In genomic region chr17:80225230-80225629, GRCh38 we compare ENCODE assay signal across 21 cellular contexts. TPM values are rescaled to one million over a fixed set of nuclear protein-coding genes. Genes with fewer than 3 reads are reported as not detected.
DNase-seq lines count a peak whose midpoint lies in the region; TF ChIP-seq lines count a peak whose summit lies in the region.
"Had no signal": no experiment of that assay in that cellular context is flagged by ENCODE, and none has a peak within 500 bp of the region (broad histone marks: within the 10 kb centered on the region; RNA-seq: fewer than 3 reads in every experiment).

No MANE protein-coding gene starts in this region.

- peaks cover 13% of the 10 kb centered on the region; the same call in 1 of the 2 replicates for H3K4me1 ChIP-seq in HUES48 (ENCODE audit: control insufficient read depth, insufficient read depth, low read length)
- H3K4me1 ChIP-seq in endodermal cell (ENCODE audit: control insufficient read depth, insufficient read depth, low read length) = no peaks in the 10 kb centered on the region
- peaks cover 15% of the 10 kb centered on the region for H3K4me1 ChIP-seq in neural progenitor cell
- H3K4me1 ChIP-seq: SJCRH30 had no signal

- no peaks in the 10 kb centered on the region for H3K27me3 ChIP-seq in H7 (ENCODE audit: control insufficient read depth, insufficient read depth, low read length)
- H3K27me3 ChIP-seq in HUES48 (ENCODE audit: control insufficient read depth, insufficient read depth, low read length) = no peaks in the 10 kb centered on the region
- no peaks in the 10 kb centered on the region for H3K27me3 ChIP-seq in endodermal cell (ENCODE audit: control insufficient read depth, insufficient read depth, low read length, poor library complexity, severe bottlenecking)
- no peaks in the 10 kb centered on the region for H3K27me3 ChIP-seq in neural progenitor cell
- H3K27me3 ChIP-seq: Peyer's patch, SJCRH30 had no signal

- H3K9me3 Mint-ChIP-seq in endodermal cell = peaks cover 2% of the 10 kb centered on the region
- H3K9me3 Mint-ChIP-seq in neural progenitor cell = no peaks in the 10 kb centered on the region
- H3K9me3 Mint-ChIP-seq in activated CD4-positive, alpha-beta T cell treated with anti-CD3 and anti-CD28 coated beads, Interleukin-2, amount 10 ng/mL, durations not matched to agents 7 days and 5 days = no peaks in the 10 kb centered on the region
- H3K9me3 Mint-ChIP-seq: CD4-positive, alpha-beta T cell had no signal

- H2AFZ ChIP-seq in neural progenitor cell (replicated peaks) = no peak overlapping the region
- H2AFZ ChIP-seq: GM23248 had no signal

- POLR2A ChIA-PET in activated CD4-positive, alpha-beta T cell treated with anti-CD3 and anti-CD28 coated beads, Interleukin-2, amount 10 ng/mL, durations not matched to agents 7 days and 5 days (lab: Charles Lee) = no interaction called here

- H3K4me1 Mint-ChIP-seq in endodermal cell (peaks cover 13% of the 10 kb centered on the region), neural progenitor cell (peaks cover 30% of the 10 kb centered on the region)
- peaks cover 3% of the 10 kb centered on the region for H3K4me1 Mint-ChIP-seq in activated CD4-positive, alpha-beta T cell treated with anti-CD3 and anti-CD28 coated beads, Interleukin-2, amount 10 ng/mL, durations not matched to agents 7 days and 5 days

- peak overlapping the region; percentile 12 for H3K27ac ChIP-seq in HUES48 (ENCODE audit: low read depth, low read length)
- no peak overlapping the region for H3K27ac ChIP-seq in endodermal cell (ENCODE audit: low read depth, low read length)
- no peak overlapping the region for H3K27ac ChIP-seq in neural progenitor cell
- H3K27ac ChIP-seq: GM23248, Peyer's patch, SJCRH30 had no signal

- 82 to 94% methylated on average over 3 to 6 of the region's 6 CpGs for WGBS in endodermal cell (ENCODE audit: insufficient coverage in 1 of 2, insufficient read length in 1 of 2), 2 experiments

- peaks cover 1% of the 10 kb centered on the region; the same call in 1 of the 2 replicates for H3K36me3 ChIP-seq in H7 (replicated peaks; ENCODE audit: control insufficient read depth, insufficient read depth, low read length)
- H3K36me3 ChIP-seq in HUES48 (ENCODE audit: control insufficient read depth, insufficient read depth, low read length) = 0 out of 2 replicates have a peak, but pooled peaks cover 8% of the 10 kb centered on the region
- H3K36me3 ChIP-seq in endodermal cell (ENCODE audit: control insufficient read depth, insufficient read depth, low read length) = peaks cover 42% of the 10 kb centered on the region
- H3K36me3 ChIP-seq in neural progenitor cell = no peaks in the 10 kb centered on the region
- H3K36me3 ChIP-seq: Peyer's patch, SJCRH30 had no signal

- H3K4me3 ChIP-seq in H7 (ENCODE audit: insufficient read depth, low read depth, low read length) (no peak overlapping the region), HUES48 (ENCODE audit: low read depth, low read length) (no peak overlapping the region), endodermal cell (ENCODE audit: low read length) (no peak overlapping the region), neural progenitor cell (no peak overlapping the region)
- H3K4me3 ChIP-seq: GM23248, Peyer's patch, SJCRH30 had no signal

- peaks cover 4% of the 10 kb centered on the region for H4K20me1 ChIP-seq in neural progenitor cell (ENCODE audit: low read depth)

- CTCF ChIA-PET in activated CD4-positive, alpha-beta T cell treated with anti-CD3 and anti-CD28 coated beads, Interleukin-2, amount 10 ng/mL, durations not matched to agents 7 days and 5 days (lab: Charles Lee) = interaction anchor here (0.6 to 2.2 kb wide), 4 partner anchors 10 to 124 kb away, joined by 3 to 9 read pairs (median 3); partner anchors contain the start of gene GAA

- H3K27ac Mint-ChIP-seq in endodermal cell = no peak overlapping the region
- no peak overlapping the region for H3K27ac Mint-ChIP-seq in neural progenitor cell
- H3K27ac Mint-ChIP-seq in activated CD4-positive, alpha-beta T cell treated with anti-CD3 and anti-CD28 coated beads, Interleukin-2, amount 10 ng/mL, durations not matched to agents 7 days and 5 days = no peak overlapping the region
- H3K27ac Mint-ChIP-seq: CD4-positive, alpha-beta T cell had no signal

- peaks cover 3% of the 10 kb centered on the region for H3F3A ChIP-seq in neural progenitor cell (ENCODE audit: low read depth)

- H3K27me3 Mint-ChIP-seq in endodermal cell (ENCODE audit: insufficient read depth) (no peaks in the 10 kb centered on the region), neural progenitor cell (ENCODE audit: insufficient read depth, low read depth) (peaks cover 5% of the 10 kb centered on the region)
- no peaks in the 10 kb centered on the region for H3K27me3 Mint-ChIP-seq in activated CD4-positive, alpha-beta T cell treated with anti-CD3 and anti-CD28 coated beads, Interleukin-2, amount 10 ng/mL, durations not matched to agents 7 days and 5 days
- H3K27me3 Mint-ChIP-seq: CD4-positive, alpha-beta T cell had no signal

- peaks cover 15% of the 10 kb centered on the region for H3K79me2 ChIP-seq in neural progenitor cell (ENCODE audit: low read depth)

- H3K36me3 Mint-ChIP-seq in endodermal cell (ENCODE audit: low read depth) = peaks cover 40% of the 10 kb centered on the region
- H3K36me3 Mint-ChIP-seq in neural progenitor cell = peaks cover 8% of the 10 kb centered on the region
- no peaks in the 10 kb centered on the region for H3K36me3 Mint-ChIP-seq in activated CD4-positive, alpha-beta T cell treated with anti-CD3 and anti-CD28 coated beads, Interleukin-2, amount 10 ng/mL, durations not matched to agents 7 days and 5 days (ENCODE audit: low read depth)

- H3K9me3 ChIP-seq in HUES48 (ENCODE audit: control insufficient read depth, insufficient read depth, low read length) (no peaks in the 10 kb centered on the region), endodermal cell (ENCODE audit: control insufficient read depth, low read length) (no peaks in the 10 kb centered on the region), neural progenitor cell (ENCODE audit: low read depth) (no peaks in the 10 kb centered on the region)
- H3K9me3 ChIP-seq: Peyer's patch, SJCRH30 had no signal

- DNase-seq in H7 (peak; percentile 83), endodermal cell (peak; percentile 77), neural progenitor cell (ENCODE audit: low spot score) (peak; percentile 22), C1 segment of cervical spinal cord (lab: John Stamatoyannopoulos, UW) (no peak)
- no peak for DNase-seq in activated CD4-positive, alpha-beta T cell treated with anti-CD3 and anti-CD28 coated beads, Interleukin-2, amount 10 ng/mL, durations not matched to agents 7 days and 5 days
- no peak for DNase-seq in activated CD4-positive, alpha-beta T cell treated with anti-CD3 and anti-CD28 coated beads, Interleukin-2, amount 50 U/mL, for 1 hour
- DNase-seq: CD4-positive, alpha-beta T cell; COR-L47; DMS79; GM23248; IMR-90; NCI-H1105 treated with DMSO at 0.1 percent for 48 hours; NCI-H2029 treated with DMSO at 0.1 percent for 48 hours; NCI-H345; NCI-H524; NCI-H82; Peyer's patch; SJCRH30 had no signal

- no peak overlapping the region for H3K4me2 ChIP-seq in neural progenitor cell

- H3K4me3 Mint-ChIP-seq in endodermal cell = no peak overlapping the region
- no peak overlapping the region for H3K4me3 Mint-ChIP-seq in neural progenitor cell
- no peak overlapping the region for H3K4me3 Mint-ChIP-seq in activated CD4-positive, alpha-beta T cell treated with anti-CD3 and anti-CD28 coated beads, Interleukin-2, amount 10 ng/mL, durations not matched to agents 7 days and 5 days
- H3K4me3 Mint-ChIP-seq: CD4-positive, alpha-beta T cell had no signal

- H3K9ac ChIP-seq in HUES48 (ENCODE audit: low read depth, low read length) (no peak overlapping the region), endodermal cell (ENCODE audit: extremely low read depth, low read length, poor library complexity, severe bottlenecking) (no peak overlapping the region), neural progenitor cell (no peak overlapping the region)
- H3K9ac ChIP-seq: GM23248 had no signal

- no peak for TF ChIP-seq CTCF in endodermal cell (conservative IDR thresholded peaks at IDR 0.05)
- no peak for TF ChIP-seq CTCF in neural progenitor cell (IDR thresholded peaks at IDR 0.05)

RNA-seq across cellular contexts. Expression of gene SLC26A11, which starts 5.0 kb away (rescaled TPM):
- total RNA-seq in H7 (2014; rRNA removed; shearing (Covaris generic)) = 19.4 and 20.6 TPM in 2 replicates
- total RNA-seq in endodermal cell = 10 to 100 TPM; 43.7 to 48.2 TPM
- 25.4 TPM for polyA plus RNA-seq in endodermal cell (2013, experiment 1 of 2)
- polyA plus RNA-seq in endodermal cell (2013, experiment 2 of 2) = 25.1 TPM
- total RNA-seq in neural progenitor cell (ENCODE audit: low replicate concordance) = 7.9 and 24.1 TPM in 2 replicates
- total RNA-seq in activated CD4-positive, alpha-beta T cell treated with anti-CD3 and anti-CD28 coated beads, Interleukin-2, amount 10 ng/mL, durations not matched to agents 7 days and 5 days = 1 to 10 TPM; 5.9 to 6.1 TPM

RNA-seq across cellular contexts. Expression of gene SGSH, which starts 5.1 kb away (rescaled TPM):
- total RNA-seq in H7 (2014; rRNA removed; shearing (Covaris generic)) = 10.2 and 12.5 TPM in 2 replicates
- total RNA-seq in endodermal cell (10 to 100 TPM; 40.4 to 42.5 TPM), neural progenitor cell (ENCODE audit: low replicate concordance) (7.2 and 12.4 TPM in 2 replicates)
- polyA plus RNA-seq in endodermal cell (2013, experiment 1 of 2) = 27.5 TPM
- 21.8 TPM for polyA plus RNA-seq in endodermal cell (2013, experiment 2 of 2)
- 10 to 100 TPM; 31.5 to 34.3 TPM for total RNA-seq in activated CD4-positive, alpha-beta T cell treated with anti-CD3 and anti-CD28 coated beads, Interleukin-2, amount 10 ng/mL, durations not matched to agents 7 days and 5 days

RNA-seq across cellular contexts. Expression of gene RNF213, which starts 35.4 kb away (rescaled TPM):
- 29.4 and 48.8 TPM in 2 replicates for total RNA-seq in H7 (2014; rRNA removed; shearing (Covaris generic))
- total RNA-seq in endodermal cell (100 to 1,000 TPM in 1 of 2 donors, 10 to 100 TPM in 1; 98.8 to 136 TPM), neural progenitor cell (ENCODE audit: low replicate concordance) (19.8 and 23.7 TPM in 2 replicates)
- 30.0 TPM for polyA plus RNA-seq in endodermal cell (2013, experiment 1 of 2)
- polyA plus RNA-seq in endodermal cell (2013, experiment 2 of 2) = 28.2 TPM
- total RNA-seq in activated CD4-positive, alpha-beta T cell treated with anti-CD3 and anti-CD28 coated beads, Interleukin-2, amount 10 ng/mL, durations not matched to agents 7 days and 5 days = 100 to 1,000 TPM; 579 to 602 TPM

RNA-seq across cellular contexts. Expression of gene CARD14, which starts 55.4 kb away (rescaled TPM):
- total RNA-seq in H7 (2014; rRNA removed; shearing (Covaris generic)) = 0.11 and 0.55 TPM in 2 replicates
- total RNA-seq in endodermal cell (under 1 TPM in 1 of 2 donors, not detected in 1; 0.31 TPM), neural progenitor cell (ENCODE audit: low replicate concordance) (0.56 and 0.60 TPM in 2 replicates)
- 0.50 TPM for polyA plus RNA-seq in endodermal cell (2013, experiment 1 of 2)
- polyA plus RNA-seq in endodermal cell (2013, experiment 2 of 2) = 0.37 TPM
- not detected for total RNA-seq in activated CD4-positive, alpha-beta T cell treated with anti-CD3 and anti-CD28 coated beads, Interleukin-2, amount 10 ng/mL, durations not matched to agents 7 days and 5 days
- total RNA-seq: CD4-positive, alpha-beta T cell; GM23248; IMR-90; OCI-LY7 had no signal
- polyA plus RNA-seq: BJ, IMR-90 had no signal

Comparison
In these comparisons a context has a peak if more than half of its experiments do, and no peak if none do; other contexts are left out.
1. DNase-seq: peak in H7 (single experiment), endodermal cell (single experiment) and neural progenitor cell (single experiment); none in C1 segment of cervical spinal cord (0 of 14), activated CD4-positive, alpha-beta T cell treated with anti-CD3 and anti-CD28 coated beads, Interleukin-2, amount 10 ng/mL, durations not matched to agents 7 days and 5 days (single experiment) and activated CD4-positive, alpha-beta T cell treated with anti-CD3 and anti-CD28 coated beads, Interleukin-2, amount 50 U/mL, for 1 hour (single experiment).
2. RNA of gene RNF213, which starts 35.4 kb away (total RNA-seq): 579 to 602 TPM in activated CD4-positive, alpha-beta T cell treated with anti-CD3 and anti-CD28 coated beads, Interleukin-2, amount 10 ng/mL, durations not matched to agents 7 days and 5 days; 98.8 to 136 TPM in endodermal cell, 29.4 to 48.8 TPM in H7 and 19.8 to 23.7 TPM in neural progenitor cell; every median in the first group is over 4 times any median in the second.